In the genomic region with DNA sequence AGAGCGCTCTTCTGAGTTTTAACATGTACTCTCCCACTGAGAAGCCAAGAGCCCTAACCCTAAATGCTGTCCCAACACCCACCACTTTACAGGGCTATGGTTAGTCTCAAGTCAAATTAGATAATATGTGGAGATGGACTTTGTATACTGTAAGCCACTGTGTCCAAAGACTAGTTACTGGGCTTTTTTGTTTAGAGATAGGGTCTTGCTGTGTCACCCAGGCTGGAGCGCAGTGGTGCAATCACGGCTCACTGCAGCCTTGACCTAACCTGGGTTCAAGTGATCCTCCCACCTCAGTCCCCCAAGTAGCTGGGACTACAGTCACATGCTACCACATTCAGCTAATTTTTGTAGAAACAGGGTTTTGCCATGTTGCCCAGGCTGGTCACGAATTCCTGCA, we compare ENCODE assay signal across 34 cellular contexts.
"Had no signal": no experiment of that assay in that cellular context is flagged by ENCODE, and none has a peak within 500 bp of the region (broad histone marks: within the 10 kb centered on the region; RNA-seq: fewer than 3 reads in every experiment).

No MANE protein-coding gene starts in this region.

- H3K4me3 ChIP-seq: adrenal gland, body of pancreas, breast epithelium had no signal

- H3K4me1 Mint-ChIP-seq: activated B cell treated with CpG ODN at 0.5 μM for 24 hours; activated CD4-positive, alpha-beta T cell treated with anti-CD3 and anti-CD28 coated beads, Interleukin-2, amount 10 ng/mL, durations not matched to agents 24 days and 14 days; activated naive CD8-positive, alpha-beta T cell treated with anti-CD3 and anti-CD28 coated beads for 36 hours; activated T-helper 17 cell treated with anti-CD3 and anti-CD28 coated beads, Interleukin-2, amount 50 U/mL, for 72 hours had no signal

- H3K4me3 Mint-ChIP-seq: activated B cell treated with CpG ODN at 0.5 μM for 24 hours; activated CD4-positive, alpha-beta T cell treated with anti-CD3 and anti-CD28 coated beads, Interleukin-2, amount 10 ng/mL, durations not matched to agents 24 days and 14 days; activated CD8-positive, alpha-beta T cell treated with anti-CD3 and anti-CD28 coated beads for 36 hours; activated naive CD4-positive, alpha-beta T cell treated with anti-CD3 and anti-CD28 coated beads for 36 hours; activated naive CD8-positive, alpha-beta T cell treated with anti-CD3 and anti-CD28 coated beads for 36 hours; activated T-cell treated with anti-CD3 and anti-CD28 coated beads, Interleukin-2, amount 50 U/mL, for 4 hours; activated T-cell treated with anti-CD3 and anti-CD28 coated beads, Interleukin-2, amount 50 U/mL, for 72 hours; activated T-helper 1 cell treated with anti-CD3 and anti-CD28 coated beads, Interleukin-12 subunit alpha, Interleukin-12 subunit beta, Interleukin-2, Interleukin-4 antibody, amounts not matched to agents 30 ng/mL and 10 ng/mL and 1 ng/mL, durations not matched to agents 14 hours and 24 hours and 36 hours; activated T-helper 17 cell treated with anti-CD3 and anti-CD28 coated beads, Interleukin-2, amount 50 U/mL, for 72 hours; T-helper 1 cell treated with Interleukin-12 subunit alpha and Interleukin-12 subunit beta and Interleukin-4 antibody, amounts not matched to agents 30 μg/mL and 1 μg/mL, for 36 hours; T-helper 2 cell treated with Interferon-gamma antibody and Interleukin-4, amounts not matched to agents 5 μg/mL and 100 μg/mL, for 36 hours had no signal

- DNase-seq: activated B cell treated with CpG ODN at 0.5 μM for 24 hours; activated CD4-positive, alpha-beta T cell treated with anti-CD3 and anti-CD28 coated beads for 4 hours; activated CD4-positive, alpha-beta T cell treated with anti-CD3 and anti-CD28 coated beads, Interleukin-2, amount 10 ng/mL, durations not matched to agents 24 days and 14 days; activated CD4-positive, alpha-beta T cell treated with anti-CD3 and anti-CD28 coated beads, Interleukin-2, amount 50 U/mL, for 1 hour; activated CD4-positive, alpha-beta T cell treated with anti-CD3 and anti-CD28 coated beads, Interleukin-2, amount 50 U/mL, for 4 hours; activated CD4-positive, CD25-positive, alpha-beta regulatory T cell treated with anti-CD3 and anti-CD28 coated beads, Interleukin-2, amount 50 U/mL, for 72 hours; activated CD8-positive, alpha-beta memory T cell treated with anti-CD3 and anti-CD28 coated beads, Interleukin-2, amount 50 U/mL, for 4 hours; activated CD8-positive, alpha-beta T cell treated with anti-CD3 and anti-CD28 coated beads for 36 hours; activated effector memory CD4-positive, alpha-beta T cell treated with anti-CD3 and anti-CD28 coated beads, Interleukin-2, amount 50 U/mL, for 16 hours; activated gamma-delta T cell treated with Interleukin-2 at 50 U/mL for 16 hours; activated naive CD4-positive, alpha-beta T cell; activated naive CD4-positive, alpha-beta T cell treated with anti-CD3 and anti-CD28 coated beads for 36 hours; activated naive CD4-positive, alpha-beta T cell treated with anti-CD3 and anti-CD28 coated beads, Interleukin-2, amount 50 U/mL, for 16 hours; activated naive CD8-positive, alpha-beta T cell treated with anti-CD3 and anti-CD28 coated beads for 36 hours; activated T-cell treated with anti-CD3 and anti-CD28 coated beads for 4 hours; activated T-cell treated with anti-CD3 and anti-CD28 coated beads, Interleukin-2, amount 50 U/mL, for 1 hour; activated T-cell treated with anti-CD3 and anti-CD28 coated beads, Interleukin-2, amount 50 U/mL, for 4 hours; activated T-cell treated with anti-CD3 and anti-CD28 coated beads, Interleukin-2, amount 50 U/mL, for 72 hours; adrenal gland; amniotic stem cell; aorta; body of pancreas; brain microvascular endothelial cell; central memory CD4-positive, alpha-beta T cell; T-helper 1 cell; T-helper 2 cell; T-helper 9 cell had no signal

- ATAC-seq: activated CD8-positive, alpha-beta T cell treated with anti-CD3 and anti-CD28 coated beads for 36 hours; activated naive CD4-positive, alpha-beta T cell treated with anti-CD3 and anti-CD28 coated beads, Interleukin-2, amount 50 U/mL, for 72 hours; activated T-cell treated with anti-CD3 and anti-CD28 coated beads, Interleukin-2, amount 50 U/mL, for 4 hours; activated T-cell treated with anti-CD3 and anti-CD28 coated beads, Interleukin-2, amount 50 U/mL, for 72 hours; activated T-helper 17 cell treated with anti-CD3 and anti-CD28 coated beads, Interleukin-2, amount 50 U/mL, for 72 hours; body of pancreas had no signal

- H3K9me3 ChIP-seq: adrenal gland, body of pancreas had no signal

- H3K27ac ChIP-seq: adrenal gland, body of pancreas, brain microvascular endothelial cell, breast epithelium, VCaP had no signal

- H3K9me3 Mint-ChIP-seq: activated B cell treated with CpG ODN at 0.5 μM for 24 hours; activated CD8-positive, alpha-beta T cell treated with anti-CD3 and anti-CD28 coated beads for 36 hours; activated T-cell treated with anti-CD3 and anti-CD28 coated beads, Interleukin-2, amount 50 U/mL, for 72 hours; activated T-helper 17 cell treated with anti-CD3 and anti-CD28 coated beads, Interleukin-2, amount 50 U/mL, for 72 hours had no signal

- H3K4me1 ChIP-seq: adrenal gland, body of pancreas, breast epithelium had no signal

- H3K27me3 Mint-ChIP-seq: activated B cell treated with CpG ODN at 0.5 μM for 24 hours; activated CD4-positive, alpha-beta T cell treated with anti-CD3 and anti-CD28 coated beads, Interleukin-2, amount 10 ng/mL, durations not matched to agents 24 days and 14 days; activated CD8-positive, alpha-beta T cell treated with anti-CD3 and anti-CD28 coated beads for 36 hours; activated naive CD8-positive, alpha-beta T cell treated with anti-CD3 and anti-CD28 coated beads for 36 hours; activated T-helper 17 cell treated with anti-CD3 and anti-CD28 coated beads, Interleukin-2, amount 50 U/mL, for 72 hours had no signal

- H3K27ac Mint-ChIP-seq: activated B cell treated with CpG ODN at 0.5 μM for 24 hours; activated CD4-positive, alpha-beta T cell treated with anti-CD3 and anti-CD28 coated beads, Interleukin-2, amount 10 ng/mL, durations not matched to agents 24 days and 14 days; activated CD8-positive, alpha-beta T cell treated with anti-CD3 and anti-CD28 coated beads for 36 hours; activated naive CD4-positive, alpha-beta T cell treated with anti-CD3 and anti-CD28 coated beads for 36 hours; activated naive CD8-positive, alpha-beta T cell treated with anti-CD3 and anti-CD28 coated beads for 36 hours; activated T-cell treated with anti-CD3 and anti-CD28 coated beads, Interleukin-2, amount 50 U/mL, for 72 hours; activated T-helper 1 cell treated with anti-CD3 and anti-CD28 coated beads, Interleukin-12 subunit alpha, Interleukin-12 subunit beta, Interleukin-2, Interleukin-4 antibody, amounts not matched to agents 30 ng/mL and 10 ng/mL and 1 ng/mL, durations not matched to agents 14 hours and 24 hours and 36 hours; activated T-helper 17 cell treated with anti-CD3 and anti-CD28 coated beads, Interleukin-2, amount 50 U/mL, for 72 hours; T-helper 1 cell treated with Interleukin-12 subunit alpha and Interleukin-12 subunit beta and Interleukin-4 antibody, amounts not matched to agents 30 μg/mL and 1 μg/mL, for 36 hours had no signal

- H3K27me3 ChIP-seq: adrenal gland, body of pancreas, brain microvascular endothelial cell, breast epithelium had no signal
